ENCODE assay signal across 13 cellular contexts in the genomic region with DNA sequence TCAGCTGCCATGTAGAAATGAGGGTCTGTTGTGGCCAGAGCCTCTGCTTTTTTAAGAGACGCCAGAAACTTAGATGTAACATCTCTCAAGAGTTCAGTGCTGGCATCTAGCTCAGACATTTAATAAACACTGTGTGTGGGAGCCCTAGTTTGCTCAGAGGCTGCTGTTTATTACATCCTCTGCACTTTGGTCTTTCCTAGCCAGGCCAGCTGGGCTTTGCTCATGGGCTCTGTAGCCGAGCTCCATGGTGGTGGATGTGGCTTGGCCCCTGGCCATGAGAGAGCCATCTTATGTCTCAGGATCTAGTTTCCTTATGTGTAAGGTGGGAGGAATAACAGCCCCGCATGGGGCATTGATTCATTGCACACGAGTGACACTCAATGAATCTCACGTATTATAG. TPM values are rescaled to one million over a fixed set of nuclear protein-coding genes. Genes with fewer than 3 reads are reported as not detected.
DNase-seq lines count a peak whose midpoint lies in the region; ATAC-seq, FAIRE-seq and TF ChIP-seq lines count a peak whose summit lies in the region.
"Had no signal": no experiment of that assay in that cellular context is flagged by ENCODE, and none has a peak within 500 bp of the region (broad histone marks: within the 10 kb centered on the region; RNA-seq: fewer than 3 reads in every experiment).

No MANE protein-coding gene starts in this region.

- FAIRE-seq in RCC 7860 (lab: Jason Lieb, UNC) = peak; percentile 67
- FAIRE-seq: GM12891 had no signal

- H3K4me1 ChIP-seq in prostate gland (replicated peaks) = peaks cover 6% of the 10 kb centered on the region

- H3K9me3 ChIP-seq in prostate gland = no peaks in the 10 kb centered on the region

- no peak for TF ChIP-seq POLR2A in prostate gland (IDR thresholded peaks at IDR 0.05)

- TF ChIP-seq CTCF in fibroblast of villous mesenchyme (IDR thresholded peaks at IDR 0.05; ENCODE audit: insufficient read depth, low read depth, low read length) = no peak
- TF ChIP-seq CTCF in prostate gland (IDR thresholded peaks at IDR 0.05) = no peak

- ATAC-seq in HG03521 (IDR thresholded peaks at IDR 0.05; ENCODE audit: unreplicated experiment) = no peak

- peaks cover 0 to 10% of the 10 kb centered on the region in 2 donors for H3K36me3 ChIP-seq in prostate gland

- intact Hi-C loops in prostate gland (cut with DNase I) = no loop called here
- intact Hi-C loops in posterior vena cava (cut with DNase I) = no loop called here

- H3K27ac ChIP-seq in prostate gland = peak overlapping the region; percentile 10 to 52
- H3K27ac ChIP-seq: KMS-11 had no signal

- DNase-seq in DMS 273 (lab: John Stamatoyannopoulos, UW; ENCODE audit: unreplicated experiment) (peak; percentile 73), RCC 7860 (ENCODE audit: low spot score) (peak; percentile 72), fibroblast of villous mesenchyme (ENCODE audit: low read depth) (peak; percentile 91), prostate gland (ENCODE audit: low spot score) (no peak), pons (ENCODE audit: low spot score) (no peak), posterior vena cava (ENCODE audit: low spot score) (no peak)
- DNase-seq in activated CD8-positive, alpha-beta memory T cell treated with anti-CD3 and anti-CD28 coated beads, Interleukin-2, amount 50 U/mL, for 48 hours = no peak
- DNase-seq: CD4-positive, CD25-positive, alpha-beta regulatory T cell; central memory CD4-positive, alpha-beta T cell; NCI-H526 treated with DMSO at 0.1 percent for 48 hours had no signal

- H3K4me3 ChIP-seq in fibroblast of villous mesenchyme (ENCODE audit: low read depth, low read length) = no peak overlapping the region
- no peak overlapping the region for H3K4me3 ChIP-seq in prostate gland

- no peaks in the 10 kb centered on the region for H3K27me3 ChIP-seq in prostate gland (replicated peaks; ENCODE audit: insufficient read depth)

- WGBS in prostate gland = 62% methylated on average over 5 of the region's 5 CpGs

RNA-seq across cellular contexts. Expression of gene ARHGEF37, which starts 30.0 kb away (rescaled TPM):
- total RNA-seq in fibroblast of villous mesenchyme (0.43 and 0.64 TPM in 2 replicates), prostate gland (10 to 100 TPM; 50.4 to 61.1 TPM), posterior vena cava (10 to 100 TPM; 10.7 to 11.0 TPM)

Comparison
In these comparisons a context has a peak if more than half of its experiments do, and no peak if none do; other contexts are left out.
1. DNase-seq: peak in DMS 273 (single experiment), RCC 7860 (single experiment) and fibroblast of villous mesenchyme (single experiment); none in prostate gland (single experiment), activated CD8-positive, alpha-beta memory T cell treated with anti-CD3 and anti-CD28 coated beads, Interleukin-2, amount 50 U/mL, for 48 hours (single experiment), pons (single experiment) and posterior vena cava (single experiment).
2. RNA of gene ARHGEF37, which starts 30.0 kb away (total RNA-seq): 50.4 to 61.1 TPM in prostate gland; 10.7 to 11.0 TPM in posterior vena cava and 0.43 to 0.64 TPM in fibroblast of villous mesenchyme; every median in the first group is over 4 times any median in the second.